In genomic region chr6:36381502-36382389, GRCh38 we compare ENCODE assay signal across 1 cellular context.
A peak's percentile ranks its signal among the peaks of the same experiment; 100 is the strongest.
TF ChIP-seq lines count a peak whose summit lies in the region.

No MANE protein-coding gene starts in this region.

TF ChIP-seq in GM12878, 131 proteins besides CTCF, POLR2A, EP300 and RAD21 (continued from another document):
- TF ChIP-seq USF1 (IDR thresholded peaks at IDR 0.05; ENCODE audit: borderline replicate concordance, extremely low read length, insufficient read depth, low read depth, low read length) (no peak), RB1 (IDR thresholded peaks at IDR 0.05; ENCODE audit: borderline replicate concordance) (no peak), MEF2A (IDR thresholded peaks at IDR 0.05; ENCODE audit: insufficient read depth, low read depth, low read length) (peak; percentile 89), POU2F2 (IDR thresholded peaks at IDR 0.05; ENCODE audit: borderline replicate concordance, low read depth, low read length) (no peak), ZNF24 (IDR thresholded peaks at IDR 0.05) (no peak), ZNF384 (IDR thresholded peaks at IDR 0.05; ENCODE audit: borderline replicate concordance, low read depth, low read length) (no peak), MLLT1 (IDR thresholded peaks at IDR 0.05) (no peak), NFIC (IDR thresholded peaks at IDR 0.05; ENCODE audit: low read depth, low read length) (peak; percentile 86; the same call in 1 of the 2 replicates), CHD1 (IDR thresholded peaks at IDR 0.05; ENCODE audit: low read depth, low read length) (no peak), CEBPB (IDR thresholded peaks at IDR 0.05; ENCODE audit: borderline replicate concordance in 1 of 2, low read depth in 2 of 2, low read length in 2 of 2) (0 out of 4 replicates have a peak, but pooled peaks of 1 of the 2 experiments have one; percentile 29), MTA2 (IDR thresholded peaks at IDR 0.05; ENCODE audit: low read depth) (no peak), NR2C2 (IDR thresholded peaks at IDR 0.05; ENCODE audit: borderline replicate concordance, control insufficient read depth, insufficient read length, low read depth) (no peak)
